ENCODE assay signal across 1 cellular context in genomic region chr6:4018194-4019111, GRCh38.
TF ChIP-seq lines count a peak whose summit lies in the region.

No MANE protein-coding gene starts in this region.

TF ChIP-seq in HEK293, 187 proteins besides CTCF, POLR2A, EP300 and RAD21 (continued from another document):
- TF ChIP-seq INSM2 (tag by site-specific recombination; IDR thresholded peaks at IDR 0.05): peak; percentile 16; the same call in 1 of the 2 replicates
- TF ChIP-seq ZNF560 (tag by site-specific recombination; IDR thresholded peaks at IDR 0.05; ENCODE audit: borderline replicate concordance): no peak
- 0 out of 2 replicates have a peak, but pooled peaks have one; percentile 34 for TF ChIP-seq ZSCAN16 (tag by site-specific recombination; IDR thresholded peaks at IDR 0.05)
- peak; percentile 98 for TF ChIP-seq ZNF404 (tag by site-specific recombination; IDR thresholded peaks at IDR 0.05)
- peak; percentile 44; the same call in 1 of the 2 replicates for TF ChIP-seq ZBTB21 (tag by site-specific recombination; IDR thresholded peaks at IDR 0.05)
- peak; percentile 54; the same call in 1 of the 2 replicates for TF ChIP-seq REST (tag by site-specific recombination; IDR thresholded peaks at IDR 0.05)
- no peak for TF ChIP-seq ZNF747 (tag by site-specific recombination; IDR thresholded peaks at IDR 0.05)
- TF ChIP-seq ZNF639 (tag by site-specific recombination; IDR thresholded peaks at IDR 0.05): no peak; the same call in none of the 2 replicates
- TF ChIP-seq ZNF280D (tag by site-specific recombination; IDR thresholded peaks at IDR 0.05): peak; percentile 86; the same call in 1 of the 2 replicates
- TF ChIP-seq ZNF18 (tag by site-specific recombination; IDR thresholded peaks at IDR 0.05): peak; percentile 45; the same call in 1 of the 2 replicates
- peak; percentile 89 for TF ChIP-seq ZSCAN5A (tag by site-specific recombination; IDR thresholded peaks at IDR 0.05)
- TF ChIP-seq PBX3 (CRISPR knock-in tag; IDR thresholded peaks at IDR 0.05): peak; percentile 76; the same call in 1 of the 2 replicates
- no peak for TF ChIP-seq ZNF140 (tag by site-specific recombination; IDR thresholded peaks at IDR 0.05)
- peak; percentile 99 for TF ChIP-seq ZBTB48 (tag by site-specific recombination; IDR thresholded peaks at IDR 0.05)
- TF ChIP-seq AEBP2 (tag by site-specific recombination; IDR thresholded peaks at IDR 0.05; ENCODE audit: borderline replicate concordance): no peak
- TF ChIP-seq ZNF792 (tag by site-specific recombination; IDR thresholded peaks at IDR 0.05): peak; percentile 95
- TF ChIP-seq ZNF488 (tag by site-specific recombination; IDR thresholded peaks at IDR 0.05): no peak
- TF ChIP-seq ZXDB (tag by site-specific recombination; IDR thresholded peaks at IDR 0.05): peak; percentile 96
- 0 out of 2 replicates have a peak, but pooled peaks have one; percentile 67 for TF ChIP-seq ZBTB7A (tag by site-specific recombination; IDR thresholded peaks at IDR 0.05; ENCODE audit: low read depth)
- TF ChIP-seq ZNF133 (tag by site-specific recombination; IDR thresholded peaks at IDR 0.05): peak; percentile 65; the same call in 1 of the 2 replicates
- peak; percentile 66 for TF ChIP-seq ATF2 (tag by site-specific recombination; IDR thresholded peaks at IDR 0.05; ENCODE audit: low read depth)
- peak; percentile 67 for TF ChIP-seq ZNF76 (tag by site-specific recombination; IDR thresholded peaks at IDR 0.05; ENCODE audit: borderline replicate concordance, low read depth)
- peak; percentile 73 for TF ChIP-seq YY2 (tag by site-specific recombination; IDR thresholded peaks at IDR 0.05)
- no peak for TF ChIP-seq ZFP3 (tag by site-specific recombination; IDR thresholded peaks at IDR 0.05; ENCODE audit: low read depth)
- 0 out of 2 replicates have a peak, but pooled peaks have one; percentile 51 for TF ChIP-seq ZNF707 (tag by site-specific recombination; IDR thresholded peaks at IDR 0.05)
- peak; percentile 69 for TF ChIP-seq IKZF3 (tag by site-specific recombination; IDR thresholded peaks at IDR 0.05)
- TF ChIP-seq ZNF239 (tag by site-specific recombination; IDR thresholded peaks at IDR 0.05): no peak
- no peak for TF ChIP-seq ZNF48 (tag by site-specific recombination; IDR thresholded peaks at IDR 0.05)
- no peak for TF ChIP-seq ZNF626 (tag by site-specific recombination; IDR thresholded peaks at IDR 0.05)
- no peak for TF ChIP-seq ZNF776 (tag by site-specific recombination; IDR thresholded peaks at IDR 0.05; ENCODE audit: borderline replicate concordance)
- TF ChIP-seq ZNF501 (tag by site-specific recombination; IDR thresholded peaks at IDR 0.05): no peak; the same call in 1 of the 2 replicates
- TF ChIP-seq KLF1 (tag by site-specific recombination; IDR thresholded peaks at IDR 0.05): peak; percentile 60
- 0 out of 2 replicates have a peak, but pooled peaks have one; percentile 30 for TF ChIP-seq RBAK (tag by site-specific recombination; IDR thresholded peaks at IDR 0.05)
